In genomic region chr13:104805346-104805745, GRCh38 we compare ENCODE assay signal across 1 cellular context.
TF ChIP-seq lines count a peak whose summit lies in the region.

No MANE protein-coding gene starts in this region.

TF ChIP-seq in H1, 55 proteins besides CTCF, POLR2A, EP300 and RAD21 (continued from another document):
- TF ChIP-seq USF2 (IDR thresholded peaks at IDR 0.05; ENCODE audit: low read length) (no peak), SIN3A (conservative IDR thresholded peaks at IDR 0.05 in 1 of 2, IDR thresholded peaks at IDR 0.05 in 1 of 2; ENCODE audit: low read depth in 1 of 2, low read length in 2 of 2) (no peak), EZH2 (IDR thresholded peaks at IDR 0.05; ENCODE audit: low read depth, low read length, severe bottlenecking) (no peak), KDM4A (IDR thresholded peaks at IDR 0.05; ENCODE audit: low read depth, low read length, severe bottlenecking) (no peak), ATF3 (IDR thresholded peaks at IDR 0.05; ENCODE audit: insufficient read depth, low read depth, low read length) (no peak), CBX5 (IDR thresholded peaks at IDR 0.05; ENCODE audit: low read depth, low read length) (no peak), ASH2L (IDR thresholded peaks at IDR 0.05; ENCODE audit: low read length) (no peak), SP2 (IDR thresholded peaks at IDR 0.05; ENCODE audit: low read length) (no peak), CEBPB (IDR thresholded peaks at IDR 0.05; ENCODE audit: low read depth, low read length) (no peak), HDAC2 (IDR thresholded peaks at IDR 0.05; ENCODE audit: borderline replicate concordance in 1 of 2, low read depth in 2 of 2, low read length in 2 of 2) (no peak), TAF1 (IDR thresholded peaks at IDR 0.05; ENCODE audit: low read depth, low read length) (no peak), HDAC6 (IDR thresholded peaks at IDR 0.05; ENCODE audit: low read depth, low read length) (no peak), TBP (IDR thresholded peaks at IDR 0.05; ENCODE audit: low read depth, low read length) (no peak), SRF (IDR thresholded peaks at IDR 0.05; ENCODE audit: low read depth, low read length) (no peak), BACH1 (IDR thresholded peaks at IDR 0.05; ENCODE audit: low read length) (no peak)
TF ChIP-seq in H1: peak in this region for 0.
